23 cellular contexts compared by ENCODE assay signal in the genomic region with DNA sequence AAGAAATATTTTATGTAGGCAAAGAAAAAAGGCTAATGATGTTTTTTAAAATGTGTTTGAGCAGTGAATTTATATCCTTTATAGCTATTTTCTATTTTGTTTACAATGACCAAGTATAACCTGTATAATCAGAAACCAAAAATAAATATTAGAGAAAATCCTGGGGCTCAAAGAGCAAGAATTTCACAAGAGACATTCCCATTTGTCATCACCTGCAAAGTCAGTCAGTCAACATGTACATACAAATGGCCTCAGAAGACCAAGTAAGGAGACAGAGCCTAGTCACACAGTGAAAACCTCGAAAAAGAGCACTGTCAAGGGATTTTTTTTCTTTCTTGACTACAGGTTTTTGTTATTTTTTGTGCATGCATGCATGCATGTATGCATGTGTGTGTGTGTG.
"Had no signal": no experiment of that assay in that cellular context is flagged by ENCODE, and none has a peak within 500 bp of the region (broad histone marks: within the 10 kb centered on the region; RNA-seq: fewer than 3 reads in every experiment).

No MANE protein-coding gene starts in this region.

- H3K36me3 ChIP-seq: breast epithelium, MG63 had no signal

- H3K4me3 ChIP-seq: breast epithelium, MG63, PC-9 had no signal

- H3K4me1 ChIP-seq: breast epithelium had no signal

- H3K27ac ChIP-seq: breast epithelium, KMS-11, PC-9 had no signal

- ATAC-seq: activated CD8-positive, alpha-beta memory T cell treated with anti-CD3 and anti-CD28 coated beads, Interleukin-2, amount 10 ng/mL, durations not matched to agents 7 days and 5 days had no signal

- DNase-seq: activated B cell treated with CpG ODN at 0.5 μM for 24 hours; activated CD4-positive, alpha-beta T cell treated with anti-CD3 and anti-CD28 coated beads for 1 hour; activated CD4-positive, alpha-beta T cell treated with anti-CD3 and anti-CD28 coated beads, Interleukin-2, amount 10 ng/mL, durations not matched to agents 24 days and 14 days; activated CD4-positive, alpha-beta T cell treated with anti-CD3 and anti-CD28 coated beads, Interleukin-2, amount 50 U/mL, for 48 hours; activated CD8-positive, alpha-beta memory T cell treated with anti-CD3 and anti-CD28 coated beads, Interleukin-2, amount 10 ng/mL, durations not matched to agents 7 days and 5 days; activated effector memory CD4-positive, alpha-beta T cell treated with Interleukin-2 at 50 U/mL for 16 hours; activated naive CD4-positive, alpha-beta T cell; activated T-cell treated with anti-CD3 and anti-CD28 coated beads, Interleukin-2, amount 50 U/mL, for 24 hours; aorta; MG63; NCI-H1092 treated with DMSO at 0.1 percent for 48 hours; NCI-H1417 treated with DMSO at 0.1 percent for 48 hours; NCI-H1694; NCI-H2029; NCI-H2107; NCI-H2171 treated with DMSO at 0.1 percent for 48 hours; NCI-H345; NCI-H510A treated with DMSO at 0.1 percent for 48 hours; NCI-H69; PC-9; SHP77 treated with DMSO at 0.1 percent for 48 hours had no signal

- H3K9me3 ChIP-seq: breast epithelium, MG63 had no signal

- H3K27me3 ChIP-seq: breast epithelium, MG63 had no signal
